In genomic region chr9:125507247-125507646, GRCh38 we compare ENCODE assay signal across 25 cellular contexts.
DNase-seq lines count a peak whose midpoint lies in the region; ATAC-seq and TF ChIP-seq lines count a peak whose summit lies in the region.
"Had no signal": no experiment of that assay in that cellular context is flagged by ENCODE, and none has a peak within 500 bp of the region (broad histone marks: within the 10 kb centered on the region; RNA-seq: fewer than 3 reads in every experiment).

No MANE protein-coding gene starts in this region.

- TF ChIP-seq CTCF in right atrium auricular region (IDR thresholded peaks at IDR 0.05) (no peak), dorsolateral prefrontal cortex (IDR thresholded peaks at IDR 0.05 in 54 of 56, conservative IDR thresholded peaks at IDR 0.05 in 2 of 56; ENCODE audit: low read depth in 1 of 56, partially characterized antibody in 56 of 56) (no peak)

- H3K27ac ChIP-seq in right atrium auricular region (peak overlapping the region in 1 of 2 donors; percentile 24), muscle layer of colon (ENCODE audit: low read depth, low read length) (peak overlapping the region; percentile 59), dorsolateral prefrontal cortex (no peak overlapping the region)
- H3K27ac ChIP-seq: GM23248 had no signal

- H3K4me3 ChIP-seq in right atrium auricular region (no peak overlapping the region), muscle layer of colon (ENCODE audit: low read depth in 1 of 2, low read length in 2 of 2) (no peak overlapping the region), dorsolateral prefrontal cortex (no peak overlapping the region)
- H3K4me3 ChIP-seq: GM23248, K562 had no signal

- H3K36me3 ChIP-seq in right atrium auricular region (no peaks in the 10 kb centered on the region), muscle layer of colon (ENCODE audit: insufficient read depth, low read length) (no peaks in the 10 kb centered on the region)

- peak; percentile 51 for DNase-seq in Right ventricle myocardium superior
- DNase-seq in right atrium auricular region (ENCODE audit: low spot score): no peak
- no peak for DNase-seq in left cardiac atrium
- DNase-seq in dorsolateral prefrontal cortex: no peak
- DNase-seq in midbrain (lab: John Stamatoyannopoulos, UW): no peak
- no peak for DNase-seq in NCI-H1417 (lab: John Stamatoyannopoulos, UW)
- DNase-seq: 8988T; Calu3; DND-41; GM23248; H9; Kasumi-1; NCI-H1105; NCI-H146; NCI-H1930; NCI-H2107; NCI-H446; NCI-H524 treated with DMSO at 0.1 percent for 48 hours; NCI-H774; NK-92 treated with Interleukin-12 subunit alpha and Interleukin-12 subunit beta, amount 100 ng/mL, for 24 hours; PC-3 had no signal

- intact Hi-C loops in Right ventricle myocardium superior (cut with DNase I) (no loop called here), left cardiac atrium (cut with DNase I) (no loop called here), dorsolateral prefrontal cortex (cut with DNase I) (no loop called here)

- H3K4me1 ChIP-seq in right atrium auricular region (peaks cover 0 to 18% of the 10 kb centered on the region in 2 donors), muscle layer of colon (ENCODE audit: insufficient read depth, low read length) (peaks cover 29% of the 10 kb centered on the region)

- H3K9ac ChIP-seq in muscle layer of colon (ENCODE audit: low read length): no peak overlapping the region
- H3K9ac ChIP-seq: GM23248 had no signal

- H3K9me3 ChIP-seq in right atrium auricular region: no peaks in the 10 kb centered on the region
- no peaks in the 10 kb centered on the region for H3K9me3 ChIP-seq in muscle layer of colon (ENCODE audit: low read length)

- H3K27me3 ChIP-seq in right atrium auricular region (no peaks in the 10 kb centered on the region), muscle layer of colon (ENCODE audit: control insufficient read depth in 1 of 2, insufficient read depth in 2 of 2, low read length in 2 of 2) (no peaks in the 10 kb centered on the region), dorsolateral prefrontal cortex (no peaks in the 10 kb centered on the region)

- peak; percentile 76 for ATAC-seq in Right ventricle myocardium superior (ENCODE audit: poor library complexity)
- peak; percentile 19 to 61 for ATAC-seq in left cardiac atrium
- ATAC-seq in HG03045 (IDR thresholded peaks at IDR 0.05; ENCODE audit: unreplicated experiment): no peak
- ATAC-seq: HepG2, K562, PC-3 had no signal
